9 cellular contexts compared by ENCODE assay signal in genomic region chr10:61040399-61041016, GRCh38.
"Had no signal": no experiment of that assay in that cellular context is flagged by ENCODE, and none has a peak within 500 bp of the region (broad histone marks: within the 10 kb centered on the region; RNA-seq: fewer than 3 reads in every experiment).

No MANE protein-coding gene starts in this region.

- H3K27ac ChIP-seq: GM23248, HL-60 had no signal

- H3K9ac ChIP-seq: GM23248 had no signal

- ATAC-seq: HCT116, K562 had no signal

- H3K36me3 ChIP-seq: HAP-1 had no signal

- DNase-seq: GM23248, GOT3, H7, HFFc6, IMR-90 had no signal

- H2AFZ ChIP-seq: GM23248 had no signal

- H3K9me3 ChIP-seq: HAP-1 had no signal

- H3K4me3 ChIP-seq: GM23248, HAP-1, K562 had no signal

- FAIRE-seq: K562 had no signal
